Comparison of ENCODE assay signal across 17 cellular contexts in genomic region chr3:42205800-42206514, GRCh38.
DNase-seq lines count a peak whose midpoint lies in the region; ATAC-seq, FAIRE-seq and TF ChIP-seq lines count a peak whose summit lies in the region.
"Had no signal": no experiment of that assay in that cellular context is flagged by ENCODE, and none has a peak within 500 bp of the region (broad histone marks: within the 10 kb centered on the region; RNA-seq: fewer than 3 reads in every experiment).

No MANE protein-coding gene starts in this region.

- no peaks in the 10 kb centered on the region for H3K27me3 ChIP-seq in trophoblast cell (ENCODE audit: insufficient read depth, low read length)
- H3K27me3 ChIP-seq: gastroesophageal sphincter, vagina had no signal

- no peak overlapping the region for H2BK5ac ChIP-seq in trophoblast cell (ENCODE audit: low read depth, low read length, poor library complexity)

- H4K91ac ChIP-seq in trophoblast cell (ENCODE audit: low read depth, low read length): no peak overlapping the region

- H3K79me1 ChIP-seq in trophoblast cell (ENCODE audit: low read length): no peaks in the 10 kb centered on the region

- no peaks in the 10 kb centered on the region for H3K79me2 ChIP-seq in trophoblast cell (ENCODE audit: control insufficient read depth, insufficient read depth, low read length, poor library complexity)

- H3K4me3 ChIP-seq in trophoblast cell (ENCODE audit: low read depth, low read length): no peak overlapping the region
- H3K4me3 ChIP-seq: gastroesophageal sphincter, vagina had no signal

- no peak overlapping the region for H2BK120ac ChIP-seq in trophoblast cell (ENCODE audit: insufficient read depth, low read length, poor library complexity)

- DNase-seq in GM10266 (ENCODE audit: extremely low spot score): peak; percentile 80
- no peak for DNase-seq in GM19239 (ENCODE audit: insufficient read length, low spot score)
- DNase-seq in cerebellum (ENCODE audit: low spot score): no peak
- DNase-seq in activated naive CD4-positive, alpha-beta T cell treated with anti-CD3 and anti-CD28 coated beads, Interleukin-2, amount 10 ng/mL, durations not matched to agents 7 days and 5 days: no peak
- no peak for DNase-seq in germinal center (ENCODE audit: low spot score)
- DNase-seq in trophoblast cell: no peak
- DNase-seq: activated naive CD4-positive, alpha-beta T cell; AML-193; GDM1; HFFc6; mesendoderm; NCI-H226; SHP77 had no signal

- H3K4me2 ChIP-seq in trophoblast cell (ENCODE audit: low read length): no peak overlapping the region

- H3K4me1 ChIP-seq in trophoblast cell (ENCODE audit: control insufficient read depth in 1 of 2, insufficient read depth in 2 of 2, low read length in 2 of 2): peaks cover 2 to 5% of the 10 kb centered on the region in 2 experiments
- H3K4me1 ChIP-seq: gastroesophageal sphincter, vagina had no signal

- H2AFZ ChIP-seq in trophoblast cell (ENCODE audit: insufficient read depth, low read length, poor library complexity): no peak overlapping the region

- H3K23ac ChIP-seq in trophoblast cell (ENCODE audit: low read length): no peak overlapping the region

- CTCF ChIA-PET in activated naive CD4-positive, alpha-beta T cell treated with anti-CD3 and anti-CD28 coated beads, Interleukin-2, amount 10 ng/mL, durations not matched to agents 7 days and 5 days (lab: Charles Lee): interaction anchor here (1.4 to 1.5 kb wide), 2 partner anchors 14 to 16 kb away, joined by 5 to 10 read pairs; no protein-coding TSS in a partner anchor

- H3K9me3 ChIP-seq in trophoblast cell (ENCODE audit: insufficient read depth, low read depth, low read length): no peaks in the 10 kb centered on the region
- H3K9me3 ChIP-seq: gastroesophageal sphincter, vagina had no signal

- H3K36me3 Mint-ChIP-seq in activated naive CD4-positive, alpha-beta T cell treated with anti-CD3 and anti-CD28 coated beads, Interleukin-2, amount 10 ng/mL, durations not matched to agents 7 days and 5 days: peaks cover 37% of the 10 kb centered on the region

- H3K4me3 Mint-ChIP-seq in activated naive CD4-positive, alpha-beta T cell treated with anti-CD3 and anti-CD28 coated beads, Interleukin-2, amount 10 ng/mL, durations not matched to agents 7 days and 5 days: no peak overlapping the region
- H3K4me3 Mint-ChIP-seq: HFFc6 had no signal

- H3K27ac ChIP-seq in trophoblast cell (ENCODE audit: low read depth, low read length): no peak overlapping the region
- H3K27ac ChIP-seq: gastroesophageal sphincter, vagina had no signal

- H3K4me1 Mint-ChIP-seq in activated naive CD4-positive, alpha-beta T cell treated with anti-CD3 and anti-CD28 coated beads, Interleukin-2, amount 10 ng/mL, durations not matched to agents 7 days and 5 days: no peaks in the 10 kb centered on the region

- no peak overlapping the region for H3K27ac Mint-ChIP-seq in activated naive CD4-positive, alpha-beta T cell treated with anti-CD3 and anti-CD28 coated beads, Interleukin-2, amount 10 ng/mL, durations not matched to agents 7 days and 5 days
- H3K27ac Mint-ChIP-seq: HFFc6 had no signal

- no peak overlapping the region for H2AK5ac ChIP-seq in trophoblast cell (ENCODE audit: low read length)

- H4K12ac ChIP-seq in trophoblast cell (ENCODE audit: low read depth, low read length): no peak overlapping the region

- H3K18ac ChIP-seq in trophoblast cell (ENCODE audit: low read length): no peak overlapping the region

- H2BK12ac ChIP-seq in trophoblast cell (ENCODE audit: low read length): no peak overlapping the region

- no peaks in the 10 kb centered on the region for H3K9me3 Mint-ChIP-seq in activated naive CD4-positive, alpha-beta T cell treated with anti-CD3 and anti-CD28 coated beads, Interleukin-2, amount 10 ng/mL, durations not matched to agents 7 days and 5 days
- H3K9me3 Mint-ChIP-seq: HFFc6 had no signal

- no CpG with 5 or more reads among the region's 4 CpGs for WGBS in trophoblast cell (ENCODE audit: extremely low coverage, insufficient coverage, insufficient read length)

- H3K27me3 Mint-ChIP-seq in activated naive CD4-positive, alpha-beta T cell treated with anti-CD3 and anti-CD28 coated beads, Interleukin-2, amount 10 ng/mL, durations not matched to agents 7 days and 5 days: no peaks in the 10 kb centered on the region

- H3K14ac ChIP-seq in trophoblast cell (ENCODE audit: low read length): no peak overlapping the region

- no peak overlapping the region for H3K9ac ChIP-seq in trophoblast cell (ENCODE audit: low read length)

- no peak overlapping the region for H4K8ac ChIP-seq in trophoblast cell (ENCODE audit: low read depth, low read length)

- ATAC-seq in HG02610 (IDR thresholded peaks at IDR 0.05; ENCODE audit: unreplicated experiment) (peak; percentile 91), HG03521 (IDR thresholded peaks at IDR 0.05; ENCODE audit: unreplicated experiment) (peak; percentile 92)
- ATAC-seq: gastroesophageal sphincter had no signal

- H3K4ac ChIP-seq in trophoblast cell (ENCODE audit: low read depth, low read length): no peak overlapping the region

- FAIRE-seq in GM19239 (lab: Jason Lieb, UNC): peak; percentile 64

- H3K36me3 ChIP-seq in trophoblast cell (ENCODE audit: control insufficient read depth in 1 of 2, insufficient read depth in 2 of 2, low read length in 2 of 2): peaks cover 30 to 55% of the 10 kb centered on the region in 2 experiments

- no peak for TF ChIP-seq CTCF in GM10266 (IDR thresholded peaks at IDR 0.05; ENCODE audit: control insufficient read depth, insufficient read depth, low read depth, missing control alignments)
